ENCODE assay signal across 1 cellular context in genomic region chr19:11410682-11411081, GRCh38.
TF ChIP-seq lines count a peak whose summit lies in the region.

No MANE protein-coding gene starts in this region.

TF ChIP-seq in IMR-90, 13 proteins besides CTCF, POLR2A, EP300 and RAD21:
- no peak for TF ChIP-seq MXI1 (IDR thresholded peaks at IDR 0.05; ENCODE audit: borderline replicate concordance, low read depth, low read length)
- TF ChIP-seq RFX5 (IDR thresholded peaks at IDR 0.05; ENCODE audit: low read depth, low read length) = no peak
- TF ChIP-seq NFE2L2 (IDR thresholded peaks at IDR 0.05; ENCODE audit: low read depth, low read length) = no peak
- TF ChIP-seq BHLHE40 (IDR thresholded peaks at IDR 0.05; ENCODE audit: low read depth, low read length) = no peak
- no peak for TF ChIP-seq FOS (IDR thresholded peaks at IDR 0.05; ENCODE audit: low read depth, low read length)
- TF ChIP-seq MAFK (IDR thresholded peaks at IDR 0.05; ENCODE audit: low read depth, low read length) = no peak
- TF ChIP-seq SMC3 (IDR thresholded peaks at IDR 0.05; ENCODE audit: low read depth, low read length) = no peak
- TF ChIP-seq CHD1 (IDR thresholded peaks at IDR 0.05; ENCODE audit: low read depth, low read length) = no peak
- TF ChIP-seq CEBPB (IDR thresholded peaks at IDR 0.05; ENCODE audit: low read depth, low read length) = no peak
- no peak for TF ChIP-seq RCOR1 (IDR thresholded peaks at IDR 0.05; ENCODE audit: insufficient replicate concordance, low read length)
TF ChIP-seq in IMR-90: peak in this region for 0.
